ENCODE assay signal across 8 cellular contexts in genomic region chr14:91837076-91837475, GRCh38. TPM values are rescaled to one million over a fixed set of nuclear protein-coding genes. Genes with fewer than 3 reads are reported as not detected.
DNase-seq lines count a peak whose midpoint lies in the region; ATAC-seq and TF ChIP-seq lines count a peak whose summit lies in the region.

No MANE protein-coding gene starts in this region.

- peaks cover 5% of the 10 kb centered on the region for H3K36me3 ChIP-seq in breast epithelium
- H3K36me3 ChIP-seq in upper lobe of left lung, result no peaks in the 10 kb centered on the region

- TF ChIP-seq POLR2A in breast epithelium (IDR thresholded peaks at IDR 0.05), result no peak
- TF ChIP-seq POLR2A in upper lobe of left lung (IDR thresholded peaks at IDR 0.05), result no peak

- H3K4me3 ChIP-seq in breast epithelium, result peak overlapping the region in 2 of 3 donors; percentile 90 to 94
- H3K4me3 ChIP-seq in upper lobe of left lung, result peak overlapping the region in 3 of 4 donors; percentile 56 to 72 (median 64)

- TF ChIP-seq EP300 in upper lobe of left lung (IDR thresholded peaks at IDR 0.05), result no peak

- peaks cover 76% of the 10 kb centered on the region for H3K4me1 Mint-ChIP-seq in activated naive CD4-positive, alpha-beta T cell treated with anti-CD3 and anti-CD28 coated beads, Interleukin-2, amount 10 ng/mL, durations not matched to agents 7 days and 5 days
- H3K4me1 Mint-ChIP-seq in mesothelial cell of epicardium, result peaks cover 2% of the 10 kb centered on the region

- H3K27me3 ChIP-seq in breast epithelium (no peaks in the 10 kb centered on the region), upper lobe of left lung (peaks cover 0 to 9% (median 5%) of the 10 kb centered on the region in 4 donors)

- no peak for ATAC-seq in upper lobe of left lung (ENCODE audit: low FRiP score in 2 of 2)
- ATAC-seq in omental fat pad (ENCODE audit: low FRiP score), result no peak
- no peak for ATAC-seq in GM21515 (IDR thresholded peaks at IDR 0.05; ENCODE audit: unreplicated experiment)

- H3K4me1 ChIP-seq in breast epithelium, result no peaks in the 10 kb centered on the region
- H3K4me1 ChIP-seq in upper lobe of left lung, result peaks cover 5 to 17% (median 8%) of the 10 kb centered on the region in 4 donors

- peak overlapping the region; percentile 82 for H3K4me3 Mint-ChIP-seq in activated naive CD4-positive, alpha-beta T cell treated with anti-CD3 and anti-CD28 coated beads, Interleukin-2, amount 10 ng/mL, durations not matched to agents 7 days and 5 days
- H3K4me3 Mint-ChIP-seq in mesothelial cell of epicardium, result peak overlapping the region; percentile 86

- CTCF ChIA-PET in activated naive CD4-positive, alpha-beta T cell treated with anti-CD3 and anti-CD28 coated beads, Interleukin-2, amount 10 ng/mL, durations not matched to agents 7 days and 5 days (lab: Charles Lee), result no interaction called here

- H3K27me3 Mint-ChIP-seq in activated naive CD4-positive, alpha-beta T cell treated with anti-CD3 and anti-CD28 coated beads, Interleukin-2, amount 10 ng/mL, durations not matched to agents 7 days and 5 days, result peaks cover 17% of the 10 kb centered on the region
- peaks cover 76% of the 10 kb centered on the region for H3K27me3 Mint-ChIP-seq in mesothelial cell of epicardium (ENCODE audit: low read depth)

- TF ChIP-seq CTCF in breast epithelium (IDR thresholded peaks at IDR 0.05) (no peak), mesothelial cell of epicardium (IDR thresholded peaks at IDR 0.05; ENCODE audit: unreplicated experiment) (no peak), upper lobe of left lung (IDR thresholded peaks at IDR 0.05) (no peak), omental fat pad (IDR thresholded peaks at IDR 0.05) (no peak)

- no peak for DNase-seq in activated naive CD4-positive, alpha-beta T cell treated with anti-CD3 and anti-CD28 coated beads, Interleukin-2, amount 10 ng/mL, durations not matched to agents 7 days and 5 days
- no peak for DNase-seq in activated naive CD4-positive, alpha-beta T cell (lab: John Stamatoyannopoulos, UW)
- DNase-seq in breast epithelium (ENCODE audit: low spot score in 2 of 2) (no peak), mesothelial cell of epicardium (ENCODE audit: low spot score in 2 of 2, unreplicated experiment in 2 of 2) (no peak), upper lobe of left lung (peak in 1 of 2 donors; percentile 54), omental fat pad (ENCODE audit: low spot score) (no peak), GM19238 (ENCODE audit: insufficient read length, low spot score) (no peak)

- no peaks in the 10 kb centered on the region for H3K9me3 ChIP-seq in breast epithelium
- no peaks in the 10 kb centered on the region for H3K9me3 ChIP-seq in upper lobe of left lung

- H3K9me3 Mint-ChIP-seq in activated naive CD4-positive, alpha-beta T cell treated with anti-CD3 and anti-CD28 coated beads, Interleukin-2, amount 10 ng/mL, durations not matched to agents 7 days and 5 days, result no peaks in the 10 kb centered on the region
- no peaks in the 10 kb centered on the region for H3K9me3 Mint-ChIP-seq in mesothelial cell of epicardium

- H3K27ac ChIP-seq in breast epithelium, result peak overlapping the region; percentile 97 to 98
- H3K27ac ChIP-seq in upper lobe of left lung, result peak overlapping the region in 2 of 4 donors; percentile 88 to 93

- H3K27ac Mint-ChIP-seq in activated naive CD4-positive, alpha-beta T cell treated with anti-CD3 and anti-CD28 coated beads, Interleukin-2, amount 10 ng/mL, durations not matched to agents 7 days and 5 days, result no peak overlapping the region
- peak overlapping the region; percentile 41 for H3K27ac Mint-ChIP-seq in mesothelial cell of epicardium

- peaks cover 77% of the 10 kb centered on the region for H3K36me3 Mint-ChIP-seq in activated naive CD4-positive, alpha-beta T cell treated with anti-CD3 and anti-CD28 coated beads, Interleukin-2, amount 10 ng/mL, durations not matched to agents 7 days and 5 days
- no peaks in the 10 kb centered on the region for H3K36me3 Mint-ChIP-seq in mesothelial cell of epicardium

- WGBS in upper lobe of left lung, 2 donors, result 60 to 69% methylated on average over 12 of the region's 12 CpGs

- intact Hi-C loops in breast epithelium (cut with DNase I; ENCODE audit: low total_unique reads), result loop anchor here (10.0 kb wide), 1 partner anchor 948 kb away; no protein-coding TSS in a partner anchor

RNA-seq across cellular contexts. Expression of gene TC2N, which starts 30.3 kb away (rescaled TPM):
- total RNA-seq in breast epithelium, result 100 to 1,000 TPM in 2 of 3 donors, 10 to 100 TPM in 1; 36.6 to 169 (median 166) TPM
- total RNA-seq in mesothelial cell of epicardium, result 8.5 to 11.6 TPM (median 9.9 TPM) in 3 replicates
- total RNA-seq in upper lobe of left lung, result 100 to 1,000 TPM in 1 of 6 donors, 10 to 100 TPM in 5; 21.0 to 121 (median 49.6) TPM
- 100 to 1,000 TPM in 1 of 4 donors, 10 to 100 TPM in 3; 26.8 to 106 (median 49.3) TPM for total RNA-seq in omental fat pad
